Comparison of ENCODE assay signal across 8 cellular contexts in the genomic region with DNA sequence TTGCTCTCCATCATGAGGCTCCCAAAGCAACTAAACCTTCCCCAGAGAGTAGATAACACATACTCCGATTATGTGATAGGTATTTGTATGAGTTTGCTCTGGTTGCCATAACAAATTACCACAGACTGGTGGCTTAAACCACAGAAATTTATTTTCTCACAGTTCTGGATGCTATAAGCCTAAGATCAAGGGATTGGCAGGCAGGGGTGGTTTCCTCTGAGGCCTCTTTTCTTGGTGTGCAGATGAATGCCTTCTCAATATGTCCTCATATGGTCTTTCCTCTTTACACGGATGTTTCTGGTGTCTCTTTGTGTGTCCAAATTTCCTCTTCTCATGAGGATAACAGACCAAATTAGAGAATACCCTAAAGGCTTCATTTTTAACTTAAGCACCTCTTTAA.
DNase-seq lines count a peak whose midpoint lies in the region; ATAC-seq lines count a peak whose summit lies in the region.

No MANE protein-coding gene starts in this region.

- DNase-seq in A172 (ENCODE audit: low spot score) (peak; percentile 7), KG1 (lab: John Stamatoyannopoulos, UW) (peak; percentile 23), iris pigment epithelial cell (ENCODE audit: low read depth) (peak; percentile 41), NK-92 (lab: John Stamatoyannopoulos, UW; ENCODE audit: unreplicated experiment) (no peak), occipital lobe (lab: John Stamatoyannopoulos, UW) (no peak), retina (no peak)
- DNase-seq in activated T-cell treated with anti-CD3 and anti-CD28 coated beads, Interleukin-2, amount 50 U/mL, for 1 hour, result peak; percentile 17

- no peak for ATAC-seq in HG03097 (IDR thresholded peaks at IDR 0.05; ENCODE audit: low FRiP score, unreplicated experiment)

Comparison
In these comparisons a context has a peak if more than half of its experiments do, and no peak if none do; other contexts are left out.
1. DNase-seq: peak in A172 (single experiment), KG1 (single experiment), activated T-cell treated with anti-CD3 and anti-CD28 coated beads, Interleukin-2, amount 50 U/mL, for 1 hour (single experiment) and iris pigment epithelial cell (single experiment); none in NK-92 (single experiment), occipital lobe (single experiment) and retina (single experiment).